ENCODE assay signal across 21 cellular contexts in the genomic region with DNA sequence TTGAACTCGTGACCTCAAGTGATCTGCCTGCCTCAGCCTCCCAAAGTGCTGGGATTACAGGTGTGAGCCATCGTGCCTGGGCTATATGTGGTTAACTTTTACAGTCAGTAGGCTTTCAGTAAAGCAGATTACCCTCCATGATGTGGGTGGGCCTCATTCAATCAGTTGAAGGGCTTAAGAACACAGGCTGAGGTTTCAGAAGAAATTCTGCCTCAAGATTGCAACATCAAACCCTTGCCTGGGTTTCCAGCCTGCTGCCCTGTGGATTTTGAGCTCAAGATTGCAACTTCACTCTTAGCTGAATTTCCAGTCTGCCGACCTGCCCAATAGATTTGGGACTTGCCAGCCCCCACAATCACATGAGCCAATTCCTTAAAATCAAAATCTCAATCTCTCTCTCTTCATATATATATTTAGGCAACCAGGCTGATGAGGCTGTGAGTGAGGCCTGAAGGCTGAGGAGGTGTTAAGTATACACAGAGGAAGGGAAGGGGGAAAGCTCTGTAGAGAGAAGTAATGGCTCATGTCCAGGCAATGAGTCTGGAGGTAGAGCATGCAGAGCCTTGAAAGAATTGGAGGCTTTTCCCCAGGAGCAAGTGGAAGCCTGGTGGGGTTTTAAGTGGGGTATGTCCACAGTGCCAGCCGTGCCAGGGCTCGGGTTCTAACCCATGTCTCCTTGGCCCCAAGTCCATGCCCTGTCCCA. TPM values are rescaled to one million over a fixed set of nuclear protein-coding genes. Genes with fewer than 3 reads are reported as not detected.
A peak's percentile ranks its signal among the peaks of the same experiment; 100 is the strongest.
DNase-seq lines count a peak whose midpoint lies in the region; ATAC-seq and TF ChIP-seq lines count a peak whose summit lies in the region.
"Had no signal": no experiment of that assay in that cellular context is flagged by ENCODE, and none has a peak within 500 bp of the region (broad histone marks: within the 10 kb centered on the region; RNA-seq: fewer than 3 reads in every experiment).

No MANE protein-coding gene starts in this region.

- no peaks in the 10 kb centered on the region for H3K36me3 Mint-ChIP-seq in activated CD4-positive, alpha-beta memory T cell treated with anti-CD3 and anti-CD28 coated beads for 36 hours
- H3K36me3 Mint-ChIP-seq in activated CD4-positive, alpha-beta memory T cell treated with anti-CD3 and anti-CD28 coated beads, Interleukin-2, amount 10 ng/mL, durations not matched to agents 7 days and 5 days (ENCODE audit: low read depth), result no peaks in the 10 kb centered on the region
- H3K36me3 Mint-ChIP-seq: activated naive CD4-positive, alpha-beta T cell treated with anti-CD3 and anti-CD28 coated beads, Interleukin-2, amount 50 U/mL, for 24 hours; CD4-positive, CD25-positive, alpha-beta regulatory T cell; natural killer cell treated with Interleukin-12 subunit alpha and Interleukin-12 subunit beta and Interleukin-15 and Interleukin-18, amount 100 ng/mL, for 72 hours had no signal

- no peak for DNase-seq in activated CD4-positive, alpha-beta memory T cell treated with anti-CD3 and anti-CD28 coated beads for 36 hours
- no peak for DNase-seq in activated CD4-positive, alpha-beta memory T cell treated with anti-CD3 and anti-CD28 coated beads, Interleukin-2, amount 10 ng/mL, durations not matched to agents 7 days and 5 days
- DNase-seq in SKM-1 (lab: John Stamatoyannopoulos, UW; ENCODE audit: unreplicated experiment), result peak; percentile 0
- peak; percentile 47 for DNase-seq in fibroblast of the aortic adventitia (ENCODE audit: low read depth)
- no peak for DNase-seq in islet precursor cell
- no peak for DNase-seq in NCI-H146 treated with DMSO at 0.1 percent for 48 hours (lab: John Stamatoyannopoulos, UW; ENCODE audit: unreplicated experiment)
- DNase-seq: CD4-positive, CD25-positive, alpha-beta regulatory T cell; dermis blood vessel endothelial cell; erythroblast; H7; Kasumi-1; NCI-H1694 treated with DMSO at 0.1 percent for 48 hours; NCI-H510A treated with DMSO at 0.1 percent for 48 hours; stimulated activated CD4-positive, alpha-beta T cell treated with anti-CD3 and anti-CD28 coated beads, Interleukin-12 subunit alpha, Interleukin-12 subunit beta, amount 100 ng/mL, for 4 hours had no signal

- CTCF ChIA-PET in activated CD4-positive, alpha-beta memory T cell treated with anti-CD3 and anti-CD28 coated beads for 36 hours (lab: Charles Lee), result interaction anchor here (1.3 kb wide), 1 partner anchor 101 kb away, joined by 4 read pairs; no protein-coding TSS in a partner anchor
- CTCF ChIA-PET in activated CD4-positive, alpha-beta memory T cell treated with anti-CD3 and anti-CD28 coated beads, Interleukin-2, amount 10 ng/mL, durations not matched to agents 7 days and 5 days (lab: Charles Lee), result interaction anchor here (0.7 to 1.0 kb wide), 2 partner anchors 101 to 563 kb away, joined by 3 read pairs; no protein-coding TSS in a partner anchor

- POLR2A ChIA-PET in activated CD4-positive, alpha-beta memory T cell treated with anti-CD3 and anti-CD28 coated beads for 36 hours (lab: Charles Lee), result interaction anchor here (0.6 kb wide), 1 partner anchor 128 kb away, joined by 3 read pairs; no protein-coding TSS in a partner anchor
- POLR2A ChIA-PET in activated CD4-positive, alpha-beta memory T cell treated with anti-CD3 and anti-CD28 coated beads, Interleukin-2, amount 10 ng/mL, durations not matched to agents 7 days and 5 days (lab: Charles Lee), result no interaction called here

- H3K4me3 Mint-ChIP-seq in activated CD4-positive, alpha-beta memory T cell treated with anti-CD3 and anti-CD28 coated beads for 36 hours, result no peak overlapping the region
- H3K4me3 Mint-ChIP-seq in activated CD4-positive, alpha-beta memory T cell treated with anti-CD3 and anti-CD28 coated beads, Interleukin-2, amount 10 ng/mL, durations not matched to agents 7 days and 5 days, result no peak overlapping the region
- H3K4me3 Mint-ChIP-seq: activated naive CD4-positive, alpha-beta T cell treated with anti-CD3 and anti-CD28 coated beads, Interleukin-2, amount 50 U/mL, for 24 hours; natural killer cell treated with Interleukin-12 subunit alpha and Interleukin-12 subunit beta and Interleukin-15 and Interleukin-18, amount 100 ng/mL, for 72 hours had no signal

- intact Hi-C loops in activated CD4-positive, alpha-beta memory T cell treated with anti-CD3 and anti-CD28 coated beads for 36 hours (cut with micrococcal nuclease), result no loop called here

- H3K27ac Mint-ChIP-seq in activated CD4-positive, alpha-beta memory T cell treated with anti-CD3 and anti-CD28 coated beads for 36 hours, result peak overlapping the region; percentile 25
- H3K27ac Mint-ChIP-seq in activated CD4-positive, alpha-beta memory T cell treated with anti-CD3 and anti-CD28 coated beads, Interleukin-2, amount 10 ng/mL, durations not matched to agents 7 days and 5 days, result no peak overlapping the region
- H3K27ac Mint-ChIP-seq: activated naive CD4-positive, alpha-beta T cell treated with anti-CD3 and anti-CD28 coated beads, Interleukin-2, amount 50 U/mL, for 24 hours; natural killer cell treated with Interleukin-12 subunit alpha and Interleukin-12 subunit beta and Interleukin-15 and Interleukin-18, amount 100 ng/mL, for 72 hours had no signal

- no peak for TF ChIP-seq CTCF in fibroblast of the aortic adventitia (IDR thresholded peaks at IDR 0.05; ENCODE audit: insufficient read depth, low read length)

- H3K4me1 Mint-ChIP-seq in activated CD4-positive, alpha-beta memory T cell treated with anti-CD3 and anti-CD28 coated beads for 36 hours (ENCODE audit: low read depth), result peaks cover 4% of the 10 kb centered on the region
- peaks cover 8% of the 10 kb centered on the region for H3K4me1 Mint-ChIP-seq in activated CD4-positive, alpha-beta memory T cell treated with anti-CD3 and anti-CD28 coated beads, Interleukin-2, amount 10 ng/mL, durations not matched to agents 7 days and 5 days

- no peak overlapping the region for H3K4me3 ChIP-seq in fibroblast of the aortic adventitia (ENCODE audit: low read depth, low read length)
- H3K4me3 ChIP-seq: prostate gland, SK-N-MC, thyroid gland had no signal

- H3K9me3 Mint-ChIP-seq in activated CD4-positive, alpha-beta memory T cell treated with anti-CD3 and anti-CD28 coated beads for 36 hours, result no peaks in the 10 kb centered on the region
- no peaks in the 10 kb centered on the region for H3K9me3 Mint-ChIP-seq in activated CD4-positive, alpha-beta memory T cell treated with anti-CD3 and anti-CD28 coated beads, Interleukin-2, amount 10 ng/mL, durations not matched to agents 7 days and 5 days
- H3K9me3 Mint-ChIP-seq: activated naive CD4-positive, alpha-beta T cell treated with anti-CD3 and anti-CD28 coated beads, Interleukin-2, amount 50 U/mL, for 24 hours; CD4-positive, CD25-positive, alpha-beta regulatory T cell; natural killer cell treated with Interleukin-12 subunit alpha and Interleukin-12 subunit beta and Interleukin-15 and Interleukin-18, amount 100 ng/mL, for 72 hours had no signal

- ATAC-seq in HG03097 (IDR thresholded peaks at IDR 0.05; ENCODE audit: low FRiP score, unreplicated experiment), result no peak
- ATAC-seq in GM19455 (IDR thresholded peaks at IDR 0.05; ENCODE audit: unreplicated experiment), result no peak

- H3K27me3 Mint-ChIP-seq in activated CD4-positive, alpha-beta memory T cell treated with anti-CD3 and anti-CD28 coated beads for 36 hours, result no peaks in the 10 kb centered on the region
- H3K27me3 Mint-ChIP-seq in activated CD4-positive, alpha-beta memory T cell treated with anti-CD3 and anti-CD28 coated beads, Interleukin-2, amount 10 ng/mL, durations not matched to agents 7 days and 5 days, result no peaks in the 10 kb centered on the region
- H3K27me3 Mint-ChIP-seq: activated naive CD4-positive, alpha-beta T cell treated with anti-CD3 and anti-CD28 coated beads, Interleukin-2, amount 50 U/mL, for 24 hours; CD4-positive, CD25-positive, alpha-beta regulatory T cell; natural killer cell treated with Interleukin-12 subunit alpha and Interleukin-12 subunit beta and Interleukin-15 and Interleukin-18, amount 100 ng/mL, for 72 hours had no signal

RNA-seq across cellular contexts. Expression of a gene that starts 33.3 kb away (rescaled TPM):
- 10 to 100 TPM; 70.6 to 72.2 TPM for total RNA-seq in activated CD4-positive, alpha-beta memory T cell treated with anti-CD3 and anti-CD28 coated beads for 36 hours
- 10 to 100 TPM; 34.7 to 37.1 TPM for total RNA-seq in activated CD4-positive, alpha-beta memory T cell treated with anti-CD3 and anti-CD28 coated beads, Interleukin-2, amount 10 ng/mL, durations not matched to agents 7 days and 5 days
- 94.0 and 114 TPM in 2 replicates for total RNA-seq in fibroblast of the aortic adventitia (ENCODE audit: low replicate concordance)

Comparison
In these comparisons a context has a peak if more than half of its experiments do, and no peak if none do; other contexts are left out.
1. DNase-seq: peak in SKM-1 (single experiment) and fibroblast of the aortic adventitia (single experiment); none in activated CD4-positive, alpha-beta memory T cell treated with anti-CD3 and anti-CD28 coated beads for 36 hours (single experiment), activated CD4-positive, alpha-beta memory T cell treated with anti-CD3 and anti-CD28 coated beads, Interleukin-2, amount 10 ng/mL, durations not matched to agents 7 days and 5 days (single experiment), islet precursor cell (single experiment) and NCI-H146 treated with DMSO at 0.1 percent for 48 hours (single experiment).